9 cellular contexts compared by ENCODE assay signal in genomic region chr5:129745997-129746396, GRCh38. TPM values are rescaled to one million over a fixed set of nuclear protein-coding genes. Genes with fewer than 3 reads are reported as not detected.
"Had no signal": no experiment of that assay in that cellular context is flagged by ENCODE, and none has a peak within 500 bp of the region (broad histone marks: within the 10 kb centered on the region; RNA-seq: fewer than 3 reads in every experiment).

No MANE protein-coding gene starts in this region.

- H3K27ac ChIP-seq: HL-60, KMS-11 had no signal

- FAIRE-seq: HTR-8/SVneo, K562 had no signal

- DNase-seq: KBM-7, KG1 had no signal

- H3K4me3 ChIP-seq: K562 had no signal

- H3K9ac ChIP-seq: KMS-11 had no signal

- H3K4me2 ChIP-seq: KMS-11 had no signal

- ATAC-seq: K562 had no signal

RNA-seq across cellular contexts. Expression of gene MINAR2, which starts 1.9 kb away (rescaled TPM):
- total RNA-seq: HT-29, HT1080, K562 had no signal
- polyA plus RNA-seq: IgD-negative memory B cell, K562 had no signal
